In the genomic region with DNA sequence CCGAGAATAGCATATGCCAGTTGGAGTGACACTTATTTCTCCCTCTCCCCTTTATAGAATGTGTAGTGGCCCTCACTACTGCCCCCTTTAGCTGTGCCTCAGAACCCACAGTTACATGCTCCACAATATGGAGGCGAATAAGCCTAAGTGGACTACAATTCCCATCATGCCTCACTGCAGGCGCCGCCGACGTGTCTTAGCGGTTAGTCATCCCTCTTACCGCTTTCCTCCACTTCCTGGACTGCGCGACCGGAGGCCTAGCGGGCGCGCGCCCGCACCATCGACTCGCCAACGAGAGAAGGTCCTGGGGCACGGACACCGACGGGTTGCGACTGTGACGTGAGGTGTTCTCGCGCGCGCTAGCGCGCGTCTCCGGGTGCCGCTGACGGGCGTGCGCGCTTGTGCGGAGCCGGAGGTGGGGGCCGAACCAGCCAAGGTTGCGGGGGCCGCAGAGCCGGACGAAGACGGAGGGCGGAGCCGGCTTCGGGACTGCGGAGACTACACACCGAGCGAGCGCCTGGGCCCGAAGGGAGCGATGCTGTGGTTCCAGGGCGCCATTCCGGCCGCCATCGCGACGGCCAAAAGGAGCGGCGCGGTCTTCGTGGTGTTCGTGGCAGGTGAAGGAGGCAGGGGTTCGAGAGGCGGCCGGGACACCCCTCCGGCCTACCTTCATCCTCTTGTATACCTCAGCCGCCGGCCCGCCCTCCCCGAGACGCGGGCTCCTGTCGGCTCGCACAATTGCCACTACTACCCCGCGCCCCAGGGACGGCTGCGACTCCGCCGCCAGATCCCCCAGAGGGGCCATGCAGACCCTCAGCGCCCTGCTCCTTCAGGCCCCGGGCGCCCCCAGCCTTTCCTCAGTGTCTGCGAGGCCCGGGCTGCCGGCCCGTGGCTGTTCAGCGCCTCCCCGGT, we compare ENCODE assay signal across 1 cellular context.
TF ChIP-seq lines count a peak whose summit lies in the region.

A gene with protein sequence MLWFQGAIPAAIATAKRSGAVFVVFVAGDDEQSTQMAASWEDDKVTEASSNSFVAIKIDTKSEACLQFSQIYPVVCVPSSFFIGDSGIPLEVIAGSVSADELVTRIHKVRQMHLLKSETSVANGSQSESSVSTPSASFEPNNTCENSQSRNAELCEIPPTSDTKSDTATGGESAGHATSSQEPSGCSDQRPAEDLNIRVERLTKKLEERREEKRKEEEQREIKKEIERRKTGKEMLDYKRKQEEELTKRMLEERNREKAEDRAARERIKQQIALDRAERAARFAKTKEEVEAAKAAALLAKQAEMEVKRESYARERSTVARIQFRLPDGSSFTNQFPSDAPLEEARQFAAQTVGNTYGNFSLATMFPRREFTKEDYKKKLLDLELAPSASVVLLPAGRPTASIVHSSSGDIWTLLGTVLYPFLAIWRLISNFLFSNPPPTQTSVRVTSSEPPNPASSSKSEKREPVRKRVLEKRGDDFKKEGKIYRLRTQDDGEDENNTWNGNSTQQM (plus strand): TSS at position 461 of the 912 bp plus-strand sequence. CDS start 75 bp downstream, at position 536.

TF ChIP-seq in HepG2, 621 proteins besides CTCF, POLR2A, EP300 and RAD21 (continued from another document and continues in another):
- TF ChIP-seq, protein P1, sequence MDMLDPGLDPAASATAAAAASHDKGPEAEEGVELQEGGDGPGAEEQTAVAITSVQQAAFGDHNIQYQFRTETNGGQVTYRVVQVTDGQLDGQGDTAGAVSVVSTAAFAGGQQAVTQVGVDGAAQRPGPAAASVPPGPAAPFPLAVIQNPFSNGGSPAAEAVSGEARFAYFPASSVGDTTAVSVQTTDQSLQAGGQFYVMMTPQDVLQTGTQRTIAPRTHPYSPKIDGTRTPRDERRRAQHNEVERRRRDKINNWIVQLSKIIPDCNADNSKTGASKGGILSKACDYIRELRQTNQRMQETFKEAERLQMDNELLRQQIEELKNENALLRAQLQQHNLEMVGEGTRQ (IDR thresholded peaks at IDR 0.05; ENCODE audit: low read depth, low read length): no peak
- TF ChIP-seq, protein P1 (CRISPR knock-in tag; IDR thresholded peaks at IDR 0.05; ENCODE audit: borderline replicate concordance): peak; percentile 47; the same call in 1 of the 2 replicates
- TF ChIP-seq ZFX (CRISPR knock-in tag; IDR thresholded peaks at IDR 0.05; ENCODE audit: low read depth) (peak; percentile 97), MXI1 (IDR thresholded peaks at IDR 0.05; ENCODE audit: borderline replicate concordance, low read depth, low read length) (peak; percentile 88; the same call in 1 of the 3 replicates), SAFB2 (CRISPR knock-in tag; IDR thresholded peaks at IDR 0.05; ENCODE audit: borderline replicate concordance, low read depth) (peak; percentile 79; the same call in 1 of the 2 replicates), FOXJ3 (CRISPR knock-in tag; IDR thresholded peaks at IDR 0.05; ENCODE audit: borderline replicate concordance) (peak; percentile 73), ZNF672 (CRISPR knock-in tag; IDR thresholded peaks at IDR 0.05) (no peak), ARNT2 (CRISPR knock-in tag; IDR thresholded peaks at IDR 0.05; ENCODE audit: low read depth) (peak; percentile 97), ZNF850 (CRISPR knock-in tag; conservative IDR thresholded peaks at IDR 0.05) (0 out of 2 replicates have a peak, but pooled peaks have one; percentile 56), NR2F2 (IDR thresholded peaks at IDR 0.05; ENCODE audit: borderline replicate concordance, low read depth) (no peak; the same call in 1 of the 2 replicates), KLF16 (CRISPR knock-in tag; IDR thresholded peaks at IDR 0.05) (peak in 1 of 2 experiments; percentile 86; a peak in 2 of 4 replicates), ZNF235 (CRISPR knock-in tag; IDR thresholded peaks at IDR 0.05; ENCODE audit: borderline replicate concordance) (no peak), KLF15 (CRISPR knock-in tag; IDR thresholded peaks at IDR 0.05; ENCODE audit: borderline replicate concordance) (no peak; the same call in 1 of the 2 replicates), PHB2 (IDR thresholded peaks at IDR 0.05; ENCODE audit: partially characterized antibody) (no peak), ZNF501 (CRISPR knock-in tag; IDR thresholded peaks at IDR 0.05) (peak; percentile 91), SAP130 (CRISPR knock-in tag; IDR thresholded peaks at IDR 0.05; ENCODE audit: low read depth) (peak; percentile 89), ZNF230 (CRISPR knock-in tag; IDR thresholded peaks at IDR 0.05) (peak; percentile 27; the same call in 1 of the 2 replicates), EEA1 (CRISPR knock-in tag; IDR thresholded peaks at IDR 0.05; ENCODE audit: borderline replicate concordance) (no peak), ZSCAN30 (CRISPR knock-in tag; IDR thresholded peaks at IDR 0.05) (no peak), SP2 (CRISPR knock-in tag; IDR thresholded peaks at IDR 0.05) (no peak), SMC3 (IDR thresholded peaks at IDR 0.05; ENCODE audit: low read length) (no peak), CBFB (CRISPR knock-in tag; IDR thresholded peaks at IDR 0.05) (peak; percentile 78; the same call in 1 of the 2 replicates), ZNF652 (CRISPR knock-in tag; IDR thresholded peaks at IDR 0.05; ENCODE audit: borderline replicate concordance, low read depth) (no peak), ZNF121 (CRISPR knock-in tag; IDR thresholded peaks at IDR 0.05) (no peak), ZSCAN12 (CRISPR knock-in tag; IDR thresholded peaks at IDR 0.05) (0 out of 2 replicates have a peak, but pooled peaks have one; percentile 65), NR2F1 (CRISPR knock-in tag; IDR thresholded peaks at IDR 0.05) (no peak; a peak in 1 of 4 replicates), NFIC (IDR thresholded peaks at IDR 0.05; ENCODE audit: low read length) (no peak), TARDBP (CRISPR knock-in tag; IDR thresholded peaks at IDR 0.05) (peak; percentile 76), PCBP2 (optimal IDR thresholded peaks at IDR 0.05; ENCODE audit: low read depth, low read length, poor library complexity, severe bottlenecking) (no peak), SRY (CRISPR knock-in tag; IDR thresholded peaks at IDR 0.05) (peak; percentile 78), JUNB (CRISPR knock-in tag; IDR thresholded peaks at IDR 0.05; ENCODE audit: borderline replicate concordance) (no peak; the same call in 1 of the 2 replicates)
- TF ChIP-seq, protein P2, sequence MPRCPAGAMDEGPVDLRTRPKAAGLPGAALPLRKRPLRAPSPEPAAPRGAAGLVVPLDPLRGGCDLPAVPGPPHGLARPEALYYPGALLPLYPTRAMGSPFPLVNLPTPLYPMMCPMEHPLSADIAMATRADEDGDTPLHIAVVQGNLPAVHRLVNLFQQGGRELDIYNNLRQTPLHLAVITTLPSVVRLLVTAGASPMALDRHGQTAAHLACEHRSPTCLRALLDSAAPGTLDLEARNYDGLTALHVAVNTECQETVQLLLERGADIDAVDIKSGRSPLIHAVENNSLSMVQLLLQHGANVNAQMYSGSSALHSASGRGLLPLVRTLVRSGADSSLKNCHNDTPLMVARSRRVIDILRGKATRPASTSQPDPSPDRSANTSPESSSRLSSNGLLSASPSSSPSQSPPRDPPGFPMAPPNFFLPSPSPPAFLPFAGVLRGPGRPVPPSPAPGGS (CRISPR knock-in tag; IDR thresholded peaks at IDR 0.05): 0 out of 2 replicates have a peak, but pooled peaks have one; percentile 68
- TF ChIP-seq, protein P3, sequence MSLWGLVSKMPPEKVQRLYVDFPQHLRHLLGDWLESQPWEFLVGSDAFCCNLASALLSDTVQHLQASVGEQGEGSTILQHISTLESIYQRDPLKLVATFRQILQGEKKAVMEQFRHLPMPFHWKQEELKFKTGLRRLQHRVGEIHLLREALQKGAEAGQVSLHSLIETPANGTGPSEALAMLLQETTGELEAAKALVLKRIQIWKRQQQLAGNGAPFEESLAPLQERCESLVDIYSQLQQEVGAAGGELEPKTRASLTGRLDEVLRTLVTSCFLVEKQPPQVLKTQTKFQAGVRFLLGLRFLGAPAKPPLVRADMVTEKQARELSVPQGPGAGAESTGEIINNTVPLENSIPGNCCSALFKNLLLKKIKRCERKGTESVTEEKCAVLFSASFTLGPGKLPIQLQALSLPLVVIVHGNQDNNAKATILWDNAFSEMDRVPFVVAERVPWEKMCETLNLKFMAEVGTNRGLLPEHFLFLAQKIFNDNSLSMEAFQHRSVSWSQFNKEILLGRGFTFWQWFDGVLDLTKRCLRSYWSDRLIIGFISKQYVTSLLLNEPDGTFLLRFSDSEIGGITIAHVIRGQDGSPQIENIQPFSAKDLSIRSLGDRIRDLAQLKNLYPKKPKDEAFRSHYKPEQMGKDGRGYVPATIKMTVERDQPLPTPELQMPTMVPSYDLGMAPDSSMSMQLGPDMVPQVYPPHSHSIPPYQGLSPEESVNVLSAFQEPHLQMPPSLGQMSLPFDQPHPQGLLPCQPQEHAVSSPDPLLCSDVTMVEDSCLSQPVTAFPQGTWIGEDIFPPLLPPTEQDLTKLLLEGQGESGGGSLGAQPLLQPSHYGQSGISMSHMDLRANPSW (CRISPR knock-in tag; IDR thresholded peaks at IDR 0.05; ENCODE audit: borderline replicate concordance): no peak; the same call in 1 of the 2 replicates
- TF ChIP-seq, protein P4, sequence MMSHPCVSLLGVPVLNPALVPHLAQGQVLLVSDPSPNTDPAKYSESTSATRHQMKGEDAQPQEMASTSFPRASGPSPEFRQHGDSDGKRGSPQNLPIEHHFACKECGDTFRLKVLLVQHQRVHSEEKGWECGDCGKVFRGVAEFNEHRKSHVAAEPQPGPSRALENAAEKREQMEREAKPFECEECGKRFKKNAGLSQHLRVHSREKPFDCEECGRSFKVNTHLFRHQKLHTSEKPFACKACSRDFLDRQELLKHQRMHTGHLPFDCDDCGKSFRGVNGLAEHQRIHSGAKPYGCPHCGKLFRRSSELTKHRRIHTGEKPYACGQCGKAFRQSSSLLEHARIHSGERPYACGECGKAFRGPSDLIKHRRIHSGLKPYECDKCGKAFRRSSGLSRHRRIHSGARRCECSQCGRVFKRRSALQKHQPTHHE (CRISPR knock-in tag; IDR thresholded peaks at IDR 0.05; ENCODE audit: borderline replicate concordance): no peak; the same call in none of the 2 replicates
- TF ChIP-seq, protein P5, sequence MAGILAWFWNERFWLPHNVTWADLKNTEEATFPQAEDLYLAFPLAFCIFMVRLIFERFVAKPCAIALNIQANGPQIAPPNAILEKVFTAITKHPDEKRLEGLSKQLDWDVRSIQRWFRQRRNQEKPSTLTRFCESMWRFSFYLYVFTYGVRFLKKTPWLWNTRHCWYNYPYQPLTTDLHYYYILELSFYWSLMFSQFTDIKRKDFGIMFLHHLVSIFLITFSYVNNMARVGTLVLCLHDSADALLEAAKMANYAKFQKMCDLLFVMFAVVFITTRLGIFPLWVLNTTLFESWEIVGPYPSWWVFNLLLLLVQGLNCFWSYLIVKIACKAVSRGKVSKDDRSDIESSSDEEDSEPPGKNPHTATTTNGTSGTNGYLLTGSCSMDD (CRISPR knock-in tag; IDR thresholded peaks at IDR 0.05): peak; percentile 81; the same call in 1 of the 2 replicates
- TF ChIP-seq, protein P6, sequence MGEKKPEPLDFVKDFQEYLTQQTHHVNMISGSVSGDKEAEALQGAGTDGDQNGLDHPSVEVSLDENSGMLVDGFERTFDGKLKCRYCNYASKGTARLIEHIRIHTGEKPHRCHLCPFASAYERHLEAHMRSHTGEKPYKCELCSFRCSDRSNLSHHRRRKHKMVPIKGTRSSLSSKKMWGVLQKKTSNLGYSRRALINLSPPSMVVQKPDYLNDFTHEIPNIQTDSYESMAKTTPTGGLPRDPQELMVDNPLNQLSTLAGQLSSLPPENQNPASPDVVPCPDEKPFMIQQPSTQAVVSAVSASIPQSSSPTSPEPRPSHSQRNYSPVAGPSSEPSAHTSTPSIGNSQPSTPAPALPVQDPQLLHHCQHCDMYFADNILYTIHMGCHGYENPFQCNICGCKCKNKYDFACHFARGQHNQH (CRISPR knock-in tag; IDR thresholded peaks at IDR 0.05): peak; percentile 85
- TF ChIP-seq, protein P7, sequence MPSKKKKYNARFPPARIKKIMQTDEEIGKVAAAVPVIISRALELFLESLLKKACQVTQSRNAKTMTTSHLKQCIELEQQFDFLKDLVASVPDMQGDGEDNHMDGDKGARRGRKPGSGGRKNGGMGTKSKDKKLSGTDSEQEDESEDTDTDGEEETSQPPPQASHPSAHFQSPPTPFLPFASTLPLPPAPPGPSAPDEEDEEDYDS (CRISPR knock-in tag; IDR thresholded peaks at IDR 0.05): peak; percentile 85
- TF ChIP-seq, protein P8, sequence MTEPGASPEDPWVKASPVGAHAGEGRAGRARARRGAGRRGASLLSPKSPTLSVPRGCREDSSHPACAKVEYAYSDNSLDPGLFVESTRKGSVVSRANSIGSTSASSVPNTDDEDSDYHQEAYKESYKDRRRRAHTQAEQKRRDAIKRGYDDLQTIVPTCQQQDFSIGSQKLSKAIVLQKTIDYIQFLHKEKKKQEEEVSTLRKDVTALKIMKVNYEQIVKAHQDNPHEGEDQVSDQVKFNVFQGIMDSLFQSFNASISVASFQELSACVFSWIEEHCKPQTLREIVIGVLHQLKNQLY (CRISPR knock-in tag; IDR thresholded peaks at IDR 0.05): peak; percentile 62
